14 cellular contexts compared by ENCODE assay signal in the genomic region with DNA sequence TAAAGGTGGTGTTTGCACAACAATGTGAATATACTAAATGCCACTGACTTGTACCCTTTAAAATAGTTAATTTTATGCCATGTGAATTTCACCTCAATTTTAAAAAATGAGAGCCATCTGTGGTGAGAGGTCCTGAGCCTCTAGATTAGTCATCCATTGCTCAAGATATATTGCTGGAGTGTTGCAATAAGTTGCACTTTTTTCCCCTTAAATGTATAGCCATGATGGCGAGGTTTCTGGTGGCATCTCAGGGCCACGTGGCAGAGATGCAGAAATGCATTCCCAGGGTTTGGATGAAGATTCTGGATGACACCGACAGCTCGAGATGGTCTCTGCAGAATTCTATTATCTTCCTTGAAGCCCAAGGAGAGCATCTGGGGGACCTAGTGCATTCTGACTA. TPM values are rescaled to one million over a fixed set of nuclear protein-coding genes. Genes with fewer than 3 reads are reported as not detected.
"Had no signal": no experiment of that assay in that cellular context is flagged by ENCODE, and none has a peak within 500 bp of the region (broad histone marks: within the 10 kb centered on the region; RNA-seq: fewer than 3 reads in every experiment).

No MANE protein-coding gene starts in this region.

- H3K4me1 Mint-ChIP-seq: activated CD8-positive, alpha-beta memory T cell treated with anti-CD3 and anti-CD28 coated beads, Interleukin-2, amount 10 ng/mL, durations not matched to agents 7 days and 5 days; natural killer cell; stimulated activated effector memory CD8-positive, alpha-beta T cell treated with anti-CD3 and anti-CD28 coated beads, Interleukin-12 subunit alpha, Interleukin-12 subunit beta, amount 100 ng/mL, for 72 hours had no signal

- H3K27ac Mint-ChIP-seq: activated CD8-positive, alpha-beta memory T cell treated with anti-CD3 and anti-CD28 coated beads, Interleukin-2, amount 10 ng/mL, durations not matched to agents 7 days and 5 days; activated naive CD8-positive, alpha-beta T cell; activated T-cell treated with anti-CD3 and anti-CD28 coated beads, Interleukin-2, amount 50 U/mL, for 24 hours; natural killer cell; stimulated activated effector memory CD8-positive, alpha-beta T cell treated with anti-CD3 and anti-CD28 coated beads, Interleukin-12 subunit alpha, Interleukin-12 subunit beta, amount 100 ng/mL, for 72 hours had no signal

- FAIRE-seq: frontal cortex, islet of Langerhans had no signal

- H3K4me3 Mint-ChIP-seq: activated CD8-positive, alpha-beta memory T cell treated with anti-CD3 and anti-CD28 coated beads, Interleukin-2, amount 10 ng/mL, durations not matched to agents 7 days and 5 days; activated naive CD8-positive, alpha-beta T cell; activated T-cell treated with anti-CD3 and anti-CD28 coated beads, Interleukin-2, amount 50 U/mL, for 24 hours; natural killer cell; stimulated activated effector memory CD8-positive, alpha-beta T cell treated with anti-CD3 and anti-CD28 coated beads, Interleukin-12 subunit alpha, Interleukin-12 subunit beta, amount 100 ng/mL, for 72 hours had no signal

- ATAC-seq: activated CD8-positive, alpha-beta memory T cell treated with anti-CD3 and anti-CD28 coated beads, Interleukin-2, amount 10 ng/mL, durations not matched to agents 7 days and 5 days; heart left ventricle; natural killer cell; stimulated activated effector memory CD8-positive, alpha-beta T cell treated with anti-CD3 and anti-CD28 coated beads, Interleukin-12 subunit alpha, Interleukin-12 subunit beta, amount 100 ng/mL, for 72 hours had no signal

- H3K9me3 Mint-ChIP-seq: natural killer cell; stimulated activated effector memory CD8-positive, alpha-beta T cell treated with anti-CD3 and anti-CD28 coated beads, Interleukin-12 subunit alpha, Interleukin-12 subunit beta, amount 100 ng/mL, for 72 hours had no signal

- H3K4me1 ChIP-seq: heart left ventricle, right atrium auricular region, tibial nerve had no signal

- H3K36me3 Mint-ChIP-seq: activated CD8-positive, alpha-beta memory T cell treated with anti-CD3 and anti-CD28 coated beads, Interleukin-2, amount 10 ng/mL, durations not matched to agents 7 days and 5 days; activated naive CD8-positive, alpha-beta T cell; natural killer cell; stimulated activated effector memory CD8-positive, alpha-beta T cell treated with anti-CD3 and anti-CD28 coated beads, Interleukin-12 subunit alpha, Interleukin-12 subunit beta, amount 100 ng/mL, for 72 hours had no signal

- H3K27ac ChIP-seq: brain microvascular endothelial cell, heart left ventricle, right atrium auricular region had no signal

- DNase-seq: activated CD8-positive, alpha-beta memory T cell treated with anti-CD3 and anti-CD28 coated beads, Interleukin-2, amount 10 ng/mL, durations not matched to agents 7 days and 5 days; activated effector memory CD4-positive, alpha-beta T cell treated with Interleukin-2 at 50 U/mL for 16 hours; activated T-cell treated with anti-CD3 and anti-CD28 coated beads, Interleukin-2, amount 50 U/mL, for 24 hours; brain microvascular endothelial cell; dermis blood vessel endothelial cell; heart left ventricle; natural killer cell; T-helper 2 cell had no signal

- H3K9me3 ChIP-seq: right atrium auricular region had no signal

- H3K4me3 ChIP-seq: heart left ventricle, right atrium auricular region, tibial nerve had no signal

- H3K36me3 ChIP-seq: brain microvascular endothelial cell, heart left ventricle, right atrium auricular region, tibial nerve had no signal

- H3K27me3 ChIP-seq: brain microvascular endothelial cell, right atrium auricular region, tibial nerve had no signal

RNA-seq across cellular contexts. Expression of a gene that starts 32.8 kb away (rescaled TPM):
- total RNA-seq: activated CD8-positive, alpha-beta memory T cell treated with anti-CD3 and anti-CD28 coated beads, Interleukin-2, amount 10 ng/mL, durations not matched to agents 7 days and 5 days; natural killer cell had no signal
